ENCODE assay signal across 24 cellular contexts in genomic region chr14:23297878-23298277, GRCh38. TPM values are rescaled to one million over a fixed set of nuclear protein-coding genes. Genes with fewer than 3 reads are reported as not detected.
DNase-seq lines count a peak whose midpoint lies in the region; ATAC-seq and TF ChIP-seq lines count a peak whose summit lies in the region.
"Had no signal": no experiment of that assay in that cellular context is flagged by ENCODE, and none has a peak within 500 bp of the region (broad histone marks: within the 10 kb centered on the region; RNA-seq: fewer than 3 reads in every experiment).

No MANE protein-coding gene starts in this region.

- intact Hi-C loops in CD14-positive monocyte (cut with micrococcal nuclease), result no loop called here

- TF ChIP-seq CTCF in CD14-positive monocyte (IDR thresholded peaks at IDR 0.05) (no peak), neutrophil (IDR thresholded peaks at IDR 0.05) (no peak)

- H3K4me1 Mint-ChIP-seq in activated T-cell treated with anti-CD3 and anti-CD28 coated beads, Interleukin-2, amount 50 U/mL, for 24 hours (ENCODE audit: low read depth), result peaks cover 37% of the 10 kb centered on the region
- peaks cover 24% of the 10 kb centered on the region for H3K4me1 Mint-ChIP-seq in activated T-cell treated with anti-CD3 and anti-CD28 coated beads, Interleukin-2, amount 50 U/mL, for 4 hours (ENCODE audit: low read depth)
- H3K4me1 Mint-ChIP-seq in CD14-positive monocyte, result peaks cover 40% of the 10 kb centered on the region

- peaks cover 53% of the 10 kb centered on the region for H3K36me3 Mint-ChIP-seq in activated T-cell treated with anti-CD3 and anti-CD28 coated beads, Interleukin-2, amount 50 U/mL, for 24 hours (ENCODE audit: low read depth)
- H3K36me3 Mint-ChIP-seq in activated T-cell treated with anti-CD3 and anti-CD28 coated beads, Interleukin-2, amount 50 U/mL, for 4 hours (ENCODE audit: insufficient read depth), result peaks cover 4% of the 10 kb centered on the region
- H3K36me3 Mint-ChIP-seq in CD14-positive monocyte, result peaks cover 22 to 38% of the 10 kb centered on the region in 2 donors

- H3K27ac Mint-ChIP-seq in activated T-cell treated with anti-CD3 and anti-CD28 coated beads, Interleukin-2, amount 50 U/mL, for 24 hours, result peak overlapping the region; percentile 20
- H3K27ac Mint-ChIP-seq in CD14-positive monocyte, result peak overlapping the region in 4 of 7 donors; percentile 5 to 73 (median 62)

- H3K9me3 Mint-ChIP-seq in activated T-cell treated with anti-CD3 and anti-CD28 coated beads, Interleukin-2, amount 50 U/mL, for 24 hours, result no peaks in the 10 kb centered on the region
- no peaks in the 10 kb centered on the region for H3K9me3 Mint-ChIP-seq in activated T-cell treated with anti-CD3 and anti-CD28 coated beads, Interleukin-2, amount 50 U/mL, for 4 hours
- H3K9me3 Mint-ChIP-seq in CD14-positive monocyte, result peaks cover 0 to 2% (median 0%) of the 10 kb centered on the region in 7 donors
- H3K9me3 Mint-ChIP-seq: memory B cell had no signal

- peaks cover 24 to 49% of the 10 kb centered on the region in 2 experiments for H3K4me1 ChIP-seq in neutrophil (ENCODE audit: control insufficient read depth in 1 of 2, insufficient read depth in 1 of 2, low read depth in 1 of 2, low read length in 1 of 2)

- H3K4me3 Mint-ChIP-seq in activated T-cell treated with anti-CD3 and anti-CD28 coated beads, Interleukin-2, amount 50 U/mL, for 24 hours, result no peak overlapping the region
- H3K4me3 Mint-ChIP-seq in activated T-cell treated with anti-CD3 and anti-CD28 coated beads, Interleukin-2, amount 50 U/mL, for 4 hours, result no peak overlapping the region
- H3K4me3 Mint-ChIP-seq in CD14-positive monocyte, result no peak overlapping the region
- H3K4me3 Mint-ChIP-seq: memory B cell had no signal

- H3K27me3 ChIP-seq in neutrophil, result no peaks in the 10 kb centered on the region
- H3K27me3 ChIP-seq: spleen, tibial nerve had no signal

- DNase-seq in activated T-cell treated with anti-CD3 and anti-CD28 coated beads, Interleukin-2, amount 50 U/mL, for 24 hours, result no peak
- no peak for DNase-seq in activated T-cell treated with anti-CD3 and anti-CD28 coated beads, Interleukin-2, amount 50 U/mL, for 4 hours
- DNase-seq in CD14-positive monocyte (ENCODE audit: low spot score) (no peak), ecto neural progenitor cell (ENCODE audit: low spot score) (peak; percentile 27), hippocampal formation (lab: John Stamatoyannopoulos, UW) (no peak), NCI-H2107 (lab: John Stamatoyannopoulos, UW) (no peak), T-helper 2 cell (no peak)
- DNase-seq: AML-193; H7; MV-4-11; NCI-H1436; NCI-H2081 treated with DMSO at 0.1 percent for 48 hours; NCI-H226; NCI-H526 treated with DMSO at 0.1 percent for 48 hours; SHP77; spleen; stimulated activated CD4-positive, alpha-beta T cell treated with anti-CD3 and anti-CD28 coated beads, Interleukin-2, amount 100 ng/mL, for 24 hours; stimulated activated naive CD8-positive, alpha-beta T cell treated with anti-CD3 and anti-CD28 coated beads, Interleukin-15, Interleukin-2, amounts not matched to agents 100 U/mL and 50 U/mL, for 24 hours had no signal

- peaks cover 16% of the 10 kb centered on the region for H3K36me3 ChIP-seq in neutrophil
- H3K36me3 ChIP-seq: neural progenitor cell had no signal

- H3K4me3 ChIP-seq in neutrophil (ENCODE audit: low read depth in 1 of 2, low read length in 1 of 2), result no peak overlapping the region
- H3K4me3 ChIP-seq: A549, neural progenitor cell, spleen, tibial nerve had no signal

- H3K27me3 Mint-ChIP-seq in activated T-cell treated with anti-CD3 and anti-CD28 coated beads, Interleukin-2, amount 50 U/mL, for 24 hours, result no peaks in the 10 kb centered on the region
- no peaks in the 10 kb centered on the region for H3K27me3 Mint-ChIP-seq in activated T-cell treated with anti-CD3 and anti-CD28 coated beads, Interleukin-2, amount 50 U/mL, for 4 hours (ENCODE audit: low read depth)
- peaks cover 3 to 9% (median 3%) of the 10 kb centered on the region in 3 donors for H3K27me3 Mint-ChIP-seq in CD14-positive monocyte (ENCODE audit: low read depth in 3 of 3)
- H3K27me3 Mint-ChIP-seq: memory B cell had no signal

- H3K9me3 ChIP-seq in neutrophil, result no peaks in the 10 kb centered on the region
- H3K9me3 ChIP-seq: A549, spleen, tibial nerve had no signal

- no peak for ATAC-seq in activated T-cell treated with anti-CD3 and anti-CD28 coated beads, Interleukin-2, amount 50 U/mL, for 4 hours
- ATAC-seq: A549; activated CD4-positive, CD25-positive, alpha-beta regulatory T cell treated with anti-CD3 and anti-CD28 coated beads, Interleukin-2, amount 50 U/mL, for 24 hours; stimulated activated naive CD8-positive, alpha-beta T cell treated with anti-CD3 and anti-CD28 coated beads, Interleukin-15, Interleukin-2, amounts not matched to agents 100 U/mL and 50 U/mL, for 24 hours had no signal

- peak overlapping the region; percentile 44 for H3K27ac ChIP-seq in neutrophil
- H3K27ac ChIP-seq: A549, neural progenitor cell, spleen had no signal

RNA-seq across cellular contexts. Expression of gene PPP1R3E, which starts 4.8 kb away (rescaled TPM):
- 1 to 10 TPM; 7.3 to 7.9 (median 7.8) TPM for total RNA-seq in activated T-cell treated with anti-CD3 and anti-CD28 coated beads, Interleukin-2, amount 50 U/mL, for 4 hours
- polyA plus RNA-seq in CD14-positive monocyte, result under 1 TPM; 0.81 to 0.88 TPM

RNA-seq across cellular contexts. Expression of gene BCL2L2, which starts 8.8 kb away (rescaled TPM):
- total RNA-seq in activated T-cell treated with anti-CD3 and anti-CD28 coated beads, Interleukin-2, amount 50 U/mL, for 4 hours, result under 1 TPM; 0.10 to 0.73 (median 0.40) TPM
- 1 to 10 TPM in 1 of 2 donors, under 1 TPM in 1; 0.90 to 1.4 TPM for polyA plus RNA-seq in CD14-positive monocyte

RNA-seq across cellular contexts. Expression of gene HOMEZ, which starts 11.9 kb away (rescaled TPM):
- 1 to 10 TPM; 5.8 to 8.4 (median 8.1) TPM for total RNA-seq in activated T-cell treated with anti-CD3 and anti-CD28 coated beads, Interleukin-2, amount 50 U/mL, for 4 hours
- polyA plus RNA-seq in CD14-positive monocyte, result 1 to 10 TPM; 4.1 to 5.4 TPM

RNA-seq across cellular contexts. Expression of gene PABPN1, which starts 23.4 kb away (rescaled TPM):
- total RNA-seq in activated T-cell treated with anti-CD3 and anti-CD28 coated beads, Interleukin-2, amount 50 U/mL, for 4 hours, result 100 to 1,000 TPM; 319 to 339 (median 333) TPM
- 10 to 100 TPM; 54.4 to 64.6 TPM for polyA plus RNA-seq in CD14-positive monocyte

RNA-seq across cellular contexts. Expression of gene SLC22A17, which starts 54.8 kb away (rescaled TPM):
- 1 to 10 TPM; 2.0 to 2.4 (median 2.3) TPM for total RNA-seq in activated T-cell treated with anti-CD3 and anti-CD28 coated beads, Interleukin-2, amount 50 U/mL, for 4 hours
- not detected for polyA plus RNA-seq in CD14-positive monocyte
